Comparison of ENCODE assay signal across 9 cellular contexts in genomic region chr11:4416306-4416705, GRCh38. TPM values are rescaled to one million over a fixed set of nuclear protein-coding genes. Genes with fewer than 3 reads are reported as not detected.
"Had no signal": no experiment of that assay in that cellular context is flagged by ENCODE, and none has a peak within 500 bp of the region (broad histone marks: within the 10 kb centered on the region; RNA-seq: fewer than 3 reads in every experiment).

No MANE protein-coding gene starts in this region.

- H3K27ac ChIP-seq: GM23248, KMS-11 had no signal

- DNase-seq: GM23248, GOT3, H9, HCEC 1CT, KBM-7 had no signal

- H3K4me2 ChIP-seq: KMS-11 had no signal

- H3K4me3 Mint-ChIP-seq: H9 had no signal

- H3K4me3 ChIP-seq: GM23248 had no signal

- H2AFZ ChIP-seq: GM23248 had no signal

- H3K9me3 Mint-ChIP-seq: H9 had no signal

- H3K4me1 Mint-ChIP-seq: H9 had no signal

- FAIRE-seq: HTR-8/SVneo had no signal

- H3K27ac Mint-ChIP-seq: H9 had no signal

- H3K9ac ChIP-seq: GM23248, KMS-11 had no signal

RNA-seq across cellular contexts. Expression of gene OR52K2, which starts 32.8 kb away (rescaled TPM):
- total RNA-seq: GM23248, H4, H9, HT-29 had no signal
- polyA plus RNA-seq: GM23248 had no signal

RNA-seq across cellular contexts. Expression of gene OR52B4, which starts 48.1 kb away (rescaled TPM):
- total RNA-seq: GM23248, H4, H9, HT-29 had no signal
- polyA plus RNA-seq: GM23248 had no signal
